In genomic region chr1:65434760-65435159, GRCh38 we compare ENCODE assay signal across 10 cellular contexts.
"Had no signal": no experiment of that assay in that cellular context is flagged by ENCODE, and none has a peak within 500 bp of the region (broad histone marks: within the 10 kb centered on the region; RNA-seq: fewer than 3 reads in every experiment).

No MANE protein-coding gene starts in this region.

- H3K4me3 ChIP-seq: ovary, skin epidermis, thyroid gland, vagina had no signal

- H3K9me3 ChIP-seq: ovary, thyroid gland, vagina had no signal

- DNase-seq: activated naive CD4-positive, alpha-beta T cell treated with anti-CD3 and anti-CD28 coated beads for 36 hours; activated T-cell treated with anti-CD3 and anti-CD28 coated beads for 4 hours; dermis blood vessel endothelial cell; nephron progenitor cell; ovary; retina; thyroid gland had no signal

- H3K4me3 Mint-ChIP-seq: activated naive CD4-positive, alpha-beta T cell treated with anti-CD3 and anti-CD28 coated beads for 36 hours; activated T-helper 17 cell treated with anti-CD3 and anti-CD28 coated beads, Interleukin-2, amount 50 U/mL, for 72 hours; nephron progenitor cell had no signal

- H3K27me3 Mint-ChIP-seq: activated T-helper 17 cell treated with anti-CD3 and anti-CD28 coated beads, Interleukin-2, amount 50 U/mL, for 72 hours had no signal

- H3K27ac Mint-ChIP-seq: activated naive CD4-positive, alpha-beta T cell treated with anti-CD3 and anti-CD28 coated beads for 36 hours; activated T-helper 17 cell treated with anti-CD3 and anti-CD28 coated beads, Interleukin-2, amount 50 U/mL, for 72 hours; nephron progenitor cell had no signal

- H3K27ac ChIP-seq: ovary, skin epidermis, thyroid gland, vagina had no signal

- ATAC-seq: activated T-helper 17 cell treated with anti-CD3 and anti-CD28 coated beads, Interleukin-2, amount 50 U/mL, for 72 hours had no signal

- H3K36me3 ChIP-seq: ovary had no signal

- H3K9me3 Mint-ChIP-seq: activated naive CD4-positive, alpha-beta T cell treated with anti-CD3 and anti-CD28 coated beads for 36 hours; activated T-helper 17 cell treated with anti-CD3 and anti-CD28 coated beads, Interleukin-2, amount 50 U/mL, for 72 hours; nephron progenitor cell had no signal

- H3K27me3 ChIP-seq: ovary, thyroid gland, vagina had no signal
